8 cellular contexts compared by ENCODE assay signal in the genomic region with DNA sequence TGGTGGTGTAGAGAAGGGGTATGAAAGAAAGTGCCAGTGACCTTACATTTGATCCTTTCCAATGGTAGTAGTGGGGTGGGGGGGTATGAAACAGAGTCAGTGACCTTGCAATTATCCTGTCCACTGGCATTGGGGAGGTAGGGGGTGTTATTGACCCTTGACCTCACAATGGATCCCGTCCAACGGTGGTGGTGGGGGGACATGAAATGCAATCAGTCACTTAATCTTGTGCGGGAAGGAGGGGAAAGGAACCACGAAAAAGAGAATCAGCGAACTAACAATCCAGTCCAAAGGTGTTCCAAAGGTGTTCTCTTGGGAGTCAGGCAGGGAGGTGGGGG. TPM values are rescaled to one million over a fixed set of nuclear protein-coding genes. Genes with fewer than 3 reads are reported as not detected.
DNase-seq lines count a peak whose midpoint lies in the region; ATAC-seq, FAIRE-seq and TF ChIP-seq lines count a peak whose summit lies in the region.

No MANE protein-coding gene starts in this region.

- no peak overlapping the region for H3K4me2 ChIP-seq in neural cell (ENCODE audit: low read length)

- H3K27ac ChIP-seq in duodenal mucosa (ENCODE audit: low read depth, low read length) (peak overlapping the region; percentile 84), neural cell (ENCODE audit: low read length) (peak overlapping the region; percentile 71)

- CTCF ChIA-PET in BJ (lab: Yijun Ruan, JAX) = no interaction called here

- DNase-seq in BJ (ENCODE audit: low read depth) (no peak), MG63 (no peak), H54 (ENCODE audit: insufficient read length, low spot score) (no peak), NCI-H774 (lab: John Stamatoyannopoulos, UW) (no peak)

- no peaks in the 10 kb centered on the region for H3K9me2 ChIP-seq in neural cell (ENCODE audit: insufficient read depth, low read length)

- no peak for ATAC-seq in HG03439 (IDR thresholded peaks at IDR 0.05; ENCODE audit: unreplicated experiment)
- no peak for ATAC-seq in HG03159 (IDR thresholded peaks at IDR 0.05; ENCODE audit: unreplicated experiment)

- H3F3A ChIP-seq in neural cell (ENCODE audit: insufficient read depth, low read length, poor library complexity, severe bottlenecking) = no peaks in the 10 kb centered on the region

- no peak for TF ChIP-seq POLR2A in H54 (IDR thresholded peaks at IDR 0.05; ENCODE audit: low read depth, low read length)

- H3K27me3 ChIP-seq in BJ (ENCODE audit: control insufficient read depth, insufficient read depth, low read length) (no peaks in the 10 kb centered on the region), MG63 (no peaks in the 10 kb centered on the region), duodenal mucosa (ENCODE audit: control insufficient read depth in 1 of 2, insufficient read depth in 2 of 2, low read length in 2 of 2) (no peaks in the 10 kb centered on the region), neural cell (ENCODE audit: insufficient read depth, low read depth, low read length) (no peaks in the 10 kb centered on the region)

- H3K79me2 ChIP-seq in neural cell (replicated peaks; ENCODE audit: insufficient read depth, low read length) = no peaks in the 10 kb centered on the region

- H3K9me3 ChIP-seq in MG63 (no peaks in the 10 kb centered on the region), duodenal mucosa (ENCODE audit: control insufficient read depth in 1 of 2, low read length in 2 of 2) (no peaks in the 10 kb centered on the region), neural cell (ENCODE audit: low read length) (no peaks in the 10 kb centered on the region)

- H2AFZ ChIP-seq in neural cell (ENCODE audit: low read depth, low read length) = peak overlapping the region; percentile 65

- POLR2A ChIA-PET in BJ (lab: Charles Lee) = no interaction called here

- H4K20me1 ChIP-seq in neural cell (ENCODE audit: insufficient read depth) = no peaks in the 10 kb centered on the region

- H3K9ac ChIP-seq in duodenal mucosa (ENCODE audit: low read depth in 1 of 2, low read length in 2 of 2) (peak overlapping the region; percentile 58 to 81), neural cell (ENCODE audit: low read length) (peak overlapping the region; percentile 72)

- no peak for TF ChIP-seq RAD21 in neural cell (conservative IDR thresholded peaks at IDR 0.05)

- TF ChIP-seq CTCF in BJ (IDR thresholded peaks at IDR 0.05; ENCODE audit: insufficient read depth, low read depth, low read length) (no peak), neural cell (IDR thresholded peaks at IDR 0.05; ENCODE audit: poor library complexity, severe bottlenecking) (no peak)

- H3K4me3 ChIP-seq in BJ (ENCODE audit: low read depth, low read length) (peak overlapping the region; percentile 56), MG63 (peak overlapping the region; percentile 57), duodenal mucosa (ENCODE audit: low read depth in 1 of 2, low read length in 2 of 2) (peak overlapping the region; percentile 50 to 78), neural cell (ENCODE audit: low read length) (peak overlapping the region; percentile 80)

- no peak for FAIRE-seq in H54 (lab: Jason Lieb, UNC)

- H3K4me1 ChIP-seq in duodenal mucosa (ENCODE audit: control insufficient read depth in 1 of 2, insufficient read depth in 2 of 2, low read length in 2 of 2) = peaks cover 10 to 15% of the 10 kb centered on the region in 2 donors

- H3K36me3 ChIP-seq in BJ (ENCODE audit: control insufficient read depth, insufficient read depth, low read length) (no peaks in the 10 kb centered on the region), MG63 (no peaks in the 10 kb centered on the region), duodenal mucosa (ENCODE audit: control insufficient read depth in 1 of 2, insufficient read depth in 2 of 2, low read length in 2 of 2) (no peaks in the 10 kb centered on the region), neural cell (ENCODE audit: insufficient read depth, low read length) (no peaks in the 10 kb centered on the region)

- no peak for TF ChIP-seq EP300 in neural cell (conservative IDR thresholded peaks at IDR 0.05; ENCODE audit: poor library complexity, severe bottlenecking)

TF ChIP-seq in neural cell, 6 proteins besides CTCF, POLR2A, EP300 and RAD21:
- TF ChIP-seq MXI1 (conservative IDR thresholded peaks at IDR 0.05; ENCODE audit: poor library complexity, severe bottlenecking) (no peak), POLR2AphosphoS5 (IDR thresholded peaks at IDR 0.05) (no peak), EZH2 (IDR thresholded peaks at IDR 0.05; ENCODE audit: borderline replicate concordance, insufficient read depth, low read length, poor library complexity, severe bottlenecking) (no peak)
- TF ChIP-seq, protein P1, sequence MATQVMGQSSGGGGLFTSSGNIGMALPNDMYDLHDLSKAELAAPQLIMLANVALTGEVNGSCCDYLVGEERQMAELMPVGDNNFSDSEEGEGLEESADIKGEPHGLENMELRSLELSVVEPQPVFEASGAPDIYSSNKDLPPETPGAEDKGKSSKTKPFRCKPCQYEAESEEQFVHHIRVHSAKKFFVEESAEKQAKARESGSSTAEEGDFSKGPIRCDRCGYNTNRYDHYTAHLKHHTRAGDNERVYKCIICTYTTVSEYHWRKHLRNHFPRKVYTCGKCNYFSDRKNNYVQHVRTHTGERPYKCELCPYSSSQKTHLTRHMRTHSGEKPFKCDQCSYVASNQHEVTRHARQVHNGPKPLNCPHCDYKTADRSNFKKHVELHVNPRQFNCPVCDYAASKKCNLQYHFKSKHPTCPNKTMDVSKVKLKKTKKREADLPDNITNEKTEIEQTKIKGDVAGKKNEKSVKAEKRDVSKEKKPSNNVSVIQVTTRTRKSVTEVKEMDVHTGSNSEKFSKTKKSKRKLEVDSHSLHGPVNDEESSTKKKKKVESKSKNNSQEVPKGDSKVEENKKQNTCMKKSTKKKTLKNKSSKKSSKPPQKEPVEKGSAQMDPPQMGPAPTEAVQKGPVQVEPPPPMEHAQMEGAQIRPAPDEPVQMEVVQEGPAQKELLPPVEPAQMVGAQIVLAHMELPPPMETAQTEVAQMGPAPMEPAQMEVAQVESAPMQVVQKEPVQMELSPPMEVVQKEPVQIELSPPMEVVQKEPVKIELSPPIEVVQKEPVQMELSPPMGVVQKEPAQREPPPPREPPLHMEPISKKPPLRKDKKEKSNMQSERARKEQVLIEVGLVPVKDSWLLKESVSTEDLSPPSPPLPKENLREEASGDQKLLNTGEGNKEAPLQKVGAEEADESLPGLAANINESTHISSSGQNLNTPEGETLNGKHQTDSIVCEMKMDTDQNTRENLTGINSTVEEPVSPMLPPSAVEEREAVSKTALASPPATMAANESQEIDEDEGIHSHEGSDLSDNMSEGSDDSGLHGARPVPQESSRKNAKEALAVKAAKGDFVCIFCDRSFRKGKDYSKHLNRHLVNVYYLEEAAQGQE (IDR thresholded peaks at IDR 0.05; ENCODE audit: borderline replicate concordance) = no peak
TF ChIP-seq in neural cell: peak in this region for 0.

RNA-seq across cellular contexts. Expression of a gene that starts 0.6 kb away (rescaled TPM):
- polyA plus RNA-seq in BJ (2011; rRNA removed) (2.4 and 5.3 TPM in 2 replicates), neural cell (2.1 and 2.9 TPM in 2 replicates)
- 2.7 and 2.9 TPM in 2 replicates for polyA minus RNA-seq in BJ (2011; rRNA and poly(A)+ RNA removed)
- 3.1 and 3.8 TPM in 2 replicates for total RNA-seq in MG63 (2014; rRNA removed; shearing (Covaris generic); ENCODE audit: low replicate concordance)
- 13.5 and 20.0 TPM in 2 replicates for polyA minus RNA-seq in neural cell
